In genomic region chr7:3063016-3063753, GRCh38 we compare ENCODE assay signal across 7 cellular contexts. TPM values are rescaled to one million over a fixed set of nuclear protein-coding genes. Genes with fewer than 3 reads are reported as not detected.
A peak's percentile ranks its signal among the peaks of the same experiment; 100 is the strongest.
DNase-seq lines count a peak whose midpoint lies in the region; ATAC-seq and TF ChIP-seq lines count a peak whose summit lies in the region.

No MANE protein-coding gene starts in this region.

- TF ChIP-seq CTCF in esophagus muscularis mucosa (IDR thresholded peaks at IDR 0.05), result no peak
- TF ChIP-seq CTCF in MCF 10A (IDR thresholded peaks at IDR 0.05; ENCODE audit: unreplicated experiment), result no peak
- TF ChIP-seq CTCF in prostate gland (IDR thresholded peaks at IDR 0.05), result no peak

- no TSS peak for BruUV-seq in MCF 10A (replicated peaks; lab: Mats Ljungman, UMichigan)

- no peaks in the 10 kb centered on the region for H3K9me3 ChIP-seq in esophagus muscularis mucosa
- no peaks in the 10 kb centered on the region for H3K9me3 ChIP-seq in prostate gland

- peak; percentile 64 for ATAC-seq in GM21360 (IDR thresholded peaks at IDR 0.05; ENCODE audit: unreplicated experiment)
- peak; percentile 77 for ATAC-seq in HG03571 (IDR thresholded peaks at IDR 0.05; ENCODE audit: unreplicated experiment)

- H3K4me1 ChIP-seq in esophagus muscularis mucosa, result no peaks in the 10 kb centered on the region
- H3K4me1 ChIP-seq in prostate gland (replicated peaks), result no peaks in the 10 kb centered on the region

- no peak overlapping the region for H3K4me3 ChIP-seq in esophagus muscularis mucosa
- no peak overlapping the region for H3K4me3 ChIP-seq in prostate gland

- peaks cover 6% of the 10 kb centered on the region for H3K4me1 Mint-ChIP-seq in MCF 10A (ENCODE audit: insufficient read depth, unreplicated experiment)

- H3K4me3 Mint-ChIP-seq in MCF 10A (ENCODE audit: unreplicated experiment), result no peak overlapping the region

- intact Hi-C loops in esophagus muscularis mucosa (cut with DNase I) (no loop called here), MCF 10A (cut with micrococcal nuclease) (no loop called here), prostate gland (cut with DNase I) (no loop called here)

- no peaks in the 10 kb centered on the region for H3K36me3 ChIP-seq in esophagus muscularis mucosa
- H3K36me3 ChIP-seq in prostate gland, result no peaks in the 10 kb centered on the region

- H3K9me3 Mint-ChIP-seq in MCF 10A (ENCODE audit: unreplicated experiment), result no peaks in the 10 kb centered on the region

- H3K27ac Mint-ChIP-seq in MCF 10A (ENCODE audit: low read depth, unreplicated experiment), result no peak overlapping the region

- no peaks in the 10 kb centered on the region for H3K36me3 Mint-ChIP-seq in MCF 10A (ENCODE audit: insufficient read depth, unreplicated experiment)

- 74% methylated on average over 7 of the region's 7 CpGs for WGBS in esophagus muscularis mucosa
- WGBS in prostate gland, result 63% methylated on average over 7 of the region's 7 CpGs

- H3K27me3 ChIP-seq in esophagus muscularis mucosa, result peaks cover 0 to 38% (median 0%) of the 10 kb centered on the region in 4 donors
- no peaks in the 10 kb centered on the region for H3K27me3 ChIP-seq in prostate gland (replicated peaks; ENCODE audit: insufficient read depth)

- H3K27ac ChIP-seq in esophagus muscularis mucosa (replicated peaks in 1 of 4) (no peak overlapping the region), prostate gland (no peak overlapping the region)

- TF ChIP-seq POLR2A in esophagus muscularis mucosa (IDR thresholded peaks at IDR 0.05; ENCODE audit: low read depth), result no peak
- TF ChIP-seq POLR2A in prostate gland (IDR thresholded peaks at IDR 0.05), result no peak

- TF ChIP-seq EP300 in esophagus muscularis mucosa (IDR thresholded peaks at IDR 0.05), result no peak

- CTCF ChIA-PET in MCF 10A (lab: Yijun Ruan, JAX), result no interaction called here

- DNase-seq in activated effector memory CD4-positive, alpha-beta T cell treated with Interleukin-2 at 50 U/mL for 16 hours, result peak; percentile 62
- peak; percentile 73 for DNase-seq in stimulated activated CD8-positive, alpha-beta memory T cell treated with anti-CD3 and anti-CD28 coated beads, Interleukin-4, amount 100 ng/mL, for 24 hours (ENCODE audit: low read depth)
- no peak for DNase-seq in esophagus muscularis mucosa (ENCODE audit: extremely low spot score)
- DNase-seq in MCF 10A (ENCODE audit: unreplicated experiment), result no peak
- no peak for DNase-seq in prostate gland (ENCODE audit: low spot score)

- H3K27me3 Mint-ChIP-seq in MCF 10A (ENCODE audit: insufficient read depth, unreplicated experiment), result peaks cover 45% of the 10 kb centered on the region

- POLR2A ChIA-PET in MCF 10A (lab: Yijun Ruan, JAX), result no interaction called here

RNA-seq across cellular contexts. Expression of gene CARD11, which starts 19.5 kb away (rescaled TPM):
- total RNA-seq in esophagus muscularis mucosa, result 1 to 10 TPM in 1 of 4 donors, under 1 TPM in 3; 0.26 to 2.0 (median 0.70) TPM
- total RNA-seq in MCF 10A (2022), result not detected in 2 replicates
- total RNA-seq in prostate gland, result 1 to 10 TPM in 1 of 2 donors, under 1 TPM in 1; 0.87 to 2.4 TPM

Comparison
In these comparisons a context has a peak if more than half of its experiments do, and no peak if none do; other contexts are left out.
1. DNase-seq: peak in activated effector memory CD4-positive, alpha-beta T cell treated with Interleukin-2 at 50 U/mL for 16 hours (single experiment) and stimulated activated CD8-positive, alpha-beta memory T cell treated with anti-CD3 and anti-CD28 coated beads, Interleukin-4, amount 100 ng/mL, for 24 hours (single experiment); none in esophagus muscularis mucosa (single experiment), MCF 10A (single experiment) and prostate gland (single experiment).